Comparison of ENCODE assay signal across 11 cellular contexts in the genomic region with DNA sequence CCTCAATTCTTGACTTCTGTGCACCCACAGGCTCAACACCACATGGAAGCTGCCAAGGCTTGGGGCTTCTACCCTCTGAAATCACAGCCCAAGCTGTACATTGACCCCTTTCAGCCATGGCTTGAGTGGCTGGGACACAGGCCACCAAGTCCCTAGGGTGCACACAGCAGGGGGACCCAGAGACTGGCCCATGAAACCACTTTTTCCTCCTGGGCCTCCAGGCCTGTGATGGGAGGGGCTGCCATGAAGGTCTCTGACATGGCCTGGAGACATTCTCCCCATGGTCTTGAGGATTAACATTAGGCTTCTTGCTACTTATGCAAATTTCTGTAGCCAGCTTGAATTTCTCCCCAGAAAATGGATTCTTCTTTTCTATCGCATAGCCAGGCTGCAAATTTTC. TPM values are rescaled to one million over a fixed set of nuclear protein-coding genes. Genes with fewer than 3 reads are reported as not detected.
"Had no signal": no experiment of that assay in that cellular context is flagged by ENCODE, and none has a peak within 500 bp of the region (broad histone marks: within the 10 kb centered on the region; RNA-seq: fewer than 3 reads in every experiment).

No MANE protein-coding gene starts in this region.

RNA-seq across cellular contexts. Expression of gene BMP7, which starts 26.7 kb away (rescaled TPM):
- total RNA-seq: activated B cell treated with CpG ODN at 0.5 μM for 24 hours; activated CD4-positive, alpha-beta memory T cell treated with anti-CD3 and anti-CD28 coated beads for 36 hours; activated CD4-positive, alpha-beta memory T cell treated with anti-CD3 and anti-CD28 coated beads, Interleukin-2, amount 10 ng/mL, durations not matched to agents 7 days and 5 days; activated CD4-positive, alpha-beta T cell treated with anti-CD3 and anti-CD28 coated beads, Interleukin-2, amount 10 ng/mL, durations not matched to agents 7 days and 5 days; activated CD8-positive, alpha-beta memory T cell treated with anti-CD3 and anti-CD28 coated beads for 36 hours; activated CD8-positive, alpha-beta memory T cell treated with anti-CD3 and anti-CD28 coated beads, Interleukin-2, amount 10 ng/mL, durations not matched to agents 7 days and 5 days; activated CD8-positive, alpha-beta T cell treated with anti-CD3 and anti-CD28 coated beads for 36 hours; activated CD8-positive, alpha-beta T cell treated with anti-CD3 and anti-CD28 coated beads, Interleukin-2, amount 10 ng/mL, durations not matched to agents 7 days and 5 days; T-helper 1 cell treated with Interleukin-12 subunit alpha and Interleukin-12 subunit beta and Interleukin-4 antibody, amounts not matched to agents 30 ng/mL and 1 ng/mL, for 36 hours; T-helper 17 cell; T-helper 2 cell treated with Interferon-gamma antibody and Interleukin-4, amounts not matched to agents 100 ng/mL and 5 ng/mL, for 36 hours had no signal
